29 cellular contexts compared by ENCODE assay signal in the genomic region with DNA sequence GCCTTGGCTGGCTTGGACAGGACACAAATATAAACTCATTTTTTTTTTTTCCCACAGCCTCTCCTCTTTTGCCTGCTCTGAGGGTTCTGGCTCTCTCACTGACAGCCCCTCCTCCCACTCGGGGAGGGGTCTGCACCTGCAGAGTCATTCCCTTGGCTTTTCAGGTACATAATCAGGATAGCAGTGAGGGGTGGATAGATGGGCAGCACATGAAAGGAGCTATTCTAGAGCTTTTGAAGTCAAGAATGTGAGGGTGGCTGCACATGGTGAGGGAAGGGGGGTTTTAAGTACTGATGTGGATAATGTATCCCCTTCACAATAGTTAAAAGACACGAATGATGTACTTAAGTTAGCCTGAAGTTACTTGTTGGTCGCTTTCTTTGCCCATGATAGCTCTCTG.
"Had no signal": no experiment of that assay in that cellular context is flagged by ENCODE, and none has a peak within 500 bp of the region (broad histone marks: within the 10 kb centered on the region; RNA-seq: fewer than 3 reads in every experiment).

No MANE protein-coding gene starts in this region.

- H3K27me3 ChIP-seq: ascending aorta, body of pancreas, MG63 had no signal

- H3K36me3 ChIP-seq: ascending aorta, MG63, SJCRH30, WERI-Rb-1 had no signal

- H3K9me3 ChIP-seq: ascending aorta, body of pancreas, MG63, SJCRH30, SK-N-SH had no signal

- H3K4me1 ChIP-seq: ascending aorta, body of pancreas, SJCRH30 had no signal

- H3K4me3 ChIP-seq: ascending aorta, body of pancreas, MG63, SJCRH30 had no signal

- H3K9ac ChIP-seq: SK-N-SH had no signal

- DNase-seq: activated CD4-positive, alpha-beta T cell treated with anti-CD3 and anti-CD28 coated beads for 48 hours; activated CD4-positive, alpha-beta T cell treated with anti-CD3 and anti-CD28 coated beads, Interleukin-2, amount 50 U/mL, for 48 hours; activated CD8-positive, alpha-beta memory T cell treated with anti-CD3 and anti-CD28 coated beads, Interleukin-2, amount 10 ng/mL, durations not matched to agents 7 days and 5 days; activated effector memory CD4-positive, alpha-beta T cell treated with Interleukin-2 at 50 U/mL for 16 hours; activated naive CD4-positive, alpha-beta T cell treated with Interleukin-2 at 50 U/mL for 16 hours; activated naive CD8-positive, alpha-beta T cell treated with anti-CD3 and anti-CD28 coated beads, Interleukin-2, amount 50 U/mL, for 24 hours; activated T-cell treated with anti-CD3 and anti-CD28 coated beads, Interleukin-2, amount 50 U/mL, for 24 hours; amniotic stem cell; body of pancreas; central memory CD4-positive, alpha-beta T cell; MG63; MV-4-11; NCI-H1092 treated with DMSO at 0.1 percent for 48 hours; NCI-H1417 treated with DMSO at 0.1 percent for 48 hours; NCI-H1694; NCI-H2029; NCI-H2107; NCI-H2171 treated with DMSO at 0.1 percent for 48 hours; NCI-H226; NCI-H82; RPMI8226; SJCRH30; SK-N-SH; T-helper 1 cell; WERI-Rb-1 had no signal

- ATAC-seq: activated CD4-positive, CD25-positive, alpha-beta regulatory T cell treated with anti-CD3 and anti-CD28 coated beads, Interleukin-2, amount 50 U/mL, for 24 hours; activated CD8-positive, alpha-beta memory T cell treated with anti-CD3 and anti-CD28 coated beads, Interleukin-2, amount 10 ng/mL, durations not matched to agents 7 days and 5 days; activated naive CD4-positive, alpha-beta T cell treated with anti-CD3 and anti-CD28 coated beads, Interleukin-2, amount 50 U/mL, for 72 hours; activated naive CD8-positive, alpha-beta T cell treated with anti-CD3 and anti-CD28 coated beads, Interleukin-2, amount 50 U/mL, for 24 hours; body of pancreas; Right ventricle myocardium inferior had no signal

- H3K27ac ChIP-seq: ascending aorta, body of pancreas, SJCRH30, WERI-Rb-1 had no signal
